ENCODE assay signal across 9 cellular contexts in the genomic region with DNA sequence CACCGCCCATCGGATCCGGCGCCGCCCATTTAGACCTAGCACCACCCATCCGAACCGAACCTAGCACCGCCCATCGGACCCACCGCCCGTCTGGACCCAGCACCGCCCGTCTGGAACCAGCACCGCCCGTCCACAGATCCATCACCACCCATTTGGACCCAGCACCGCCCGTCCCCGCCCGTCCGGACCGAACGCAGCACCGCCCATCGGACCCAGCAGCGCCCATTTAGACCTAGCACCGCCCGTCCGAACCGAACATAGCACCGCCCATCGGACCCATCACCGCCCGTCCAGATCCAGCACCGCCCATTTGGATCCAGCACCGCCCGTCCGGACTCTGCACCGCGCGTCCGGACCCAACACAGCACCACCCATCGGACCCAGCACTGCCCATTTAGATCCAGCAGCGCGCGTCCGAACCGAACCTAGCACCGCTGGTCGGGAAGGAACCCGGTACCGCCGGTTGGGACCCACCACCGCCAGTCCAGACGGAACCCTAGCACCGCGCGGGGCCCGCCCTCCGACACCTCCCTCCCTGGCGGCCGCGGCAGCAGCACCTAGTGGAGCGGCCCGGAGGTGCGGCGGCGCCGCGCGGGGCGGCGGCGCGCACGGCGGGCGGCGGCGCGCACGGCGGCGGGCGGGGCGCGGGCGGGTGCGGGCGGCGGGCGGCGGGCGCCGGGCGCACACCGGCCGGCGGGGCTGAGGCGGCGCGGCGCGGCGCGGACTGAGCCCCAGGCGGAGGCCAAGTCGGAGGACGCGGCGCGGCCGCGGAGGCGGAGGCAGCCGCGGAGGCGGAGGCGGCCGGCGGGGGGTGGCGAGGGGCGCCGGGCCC. TPM values are rescaled to one million over a fixed set of nuclear protein-coding genes. Genes with fewer than 3 reads are reported as not detected.
DNase-seq lines count a peak whose midpoint lies in the region; ATAC-seq, FAIRE-seq and TF ChIP-seq lines count a peak whose summit lies in the region.
"Had no signal": no experiment of that assay in that cellular context is flagged by ENCODE, and none has a peak within 500 bp of the region (broad histone marks: within the 10 kb centered on the region; RNA-seq: fewer than 3 reads in every experiment).

A gene with protein sequence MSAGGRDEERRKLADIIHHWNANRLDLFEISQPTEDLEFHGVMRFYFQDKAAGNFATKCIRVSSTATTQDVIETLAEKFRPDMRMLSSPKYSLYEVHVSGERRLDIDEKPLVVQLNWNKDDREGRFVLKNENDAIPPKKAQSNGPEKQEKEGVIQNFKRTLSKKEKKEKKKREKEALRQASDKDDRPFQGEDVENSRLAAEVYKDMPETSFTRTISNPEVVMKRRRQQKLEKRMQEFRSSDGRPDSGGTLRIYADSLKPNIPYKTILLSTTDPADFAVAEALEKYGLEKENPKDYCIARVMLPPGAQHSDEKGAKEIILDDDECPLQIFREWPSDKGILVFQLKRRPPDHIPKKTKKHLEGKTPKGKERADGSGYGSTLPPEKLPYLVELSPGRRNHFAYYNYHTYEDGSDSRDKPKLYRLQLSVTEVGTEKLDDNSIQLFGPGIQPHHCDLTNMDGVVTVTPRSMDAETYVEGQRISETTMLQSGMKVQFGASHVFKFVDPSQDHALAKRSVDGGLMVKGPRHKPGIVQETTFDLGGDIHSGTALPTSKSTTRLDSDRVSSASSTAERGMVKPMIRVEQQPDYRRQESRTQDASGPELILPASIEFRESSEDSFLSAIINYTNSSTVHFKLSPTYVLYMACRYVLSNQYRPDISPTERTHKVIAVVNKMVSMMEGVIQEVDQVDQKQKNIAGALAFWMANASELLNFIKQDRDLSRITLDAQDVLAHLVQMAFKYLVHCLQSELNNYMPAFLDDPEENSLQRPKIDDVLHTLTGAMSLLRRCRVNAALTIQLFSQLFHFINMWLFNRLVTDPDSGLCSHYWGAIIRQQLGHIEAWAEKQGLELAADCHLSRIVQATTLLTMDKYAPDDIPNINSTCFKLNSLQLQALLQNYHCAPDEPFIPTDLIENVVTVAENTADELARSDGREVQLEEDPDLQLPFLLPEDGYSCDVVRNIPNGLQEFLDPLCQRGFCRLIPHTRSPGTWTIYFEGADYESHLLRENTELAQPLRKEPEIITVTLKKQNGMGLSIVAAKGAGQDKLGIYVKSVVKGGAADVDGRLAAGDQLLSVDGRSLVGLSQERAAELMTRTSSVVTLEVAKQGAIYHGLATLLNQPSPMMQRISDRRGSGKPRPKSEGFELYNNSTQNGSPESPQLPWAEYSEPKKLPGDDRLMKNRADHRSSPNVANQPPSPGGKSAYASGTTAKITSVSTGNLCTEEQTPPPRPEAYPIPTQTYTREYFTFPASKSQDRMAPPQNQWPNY (N-terminal part only) (plus strand): TSS at position 682 of the 832 bp plus-strand sequence. CDS start 222 bp downstream, outside the sequence.

- 0 out of 4 replicates have a peak, but pooled peaks of 1 of the 2 experiments have one; percentile 7 for TF ChIP-seq EP300 in HepG2 (IDR thresholded peaks at IDR 0.05; ENCODE audit: low read depth in 2 of 2, low read length in 2 of 2)
- TF ChIP-seq EP300 in HepG2 (CRISPR knock-in tag; IDR thresholded peaks at IDR 0.05; ENCODE audit: borderline replicate concordance), result peak; percentile 21; the same call in 1 of the 2 replicates

- H3K4me3 ChIP-seq in HepG2 (replicated peaks in 1 of 3; ENCODE audit: insufficient read depth in 1 of 3, low read depth in 2 of 3, low read length in 3 of 3), result peak within 1 kb of the TSS; percentile 79 to 100 (median 95)

- DNase-seq in DMS 273 (lab: John Stamatoyannopoulos, UW; ENCODE audit: unreplicated experiment), result peak; percentile 87
- no peak for DNase-seq in DMS 273 treated with DMSO at 0.1 percent for 48 hours (lab: John Stamatoyannopoulos, UW)
- peak; percentile 50 for DNase-seq in NCI-H1417 treated with DMSO at 0.1 percent for 48 hours (lab: John Stamatoyannopoulos, UW)
- DNase-seq in activated CD4-positive, alpha-beta T cell treated with anti-CD3 and anti-CD28 coated beads for 48 hours, result peak; percentile 72
- DNase-seq in HepG2 (ENCODE audit: low spot score), result no peak
- DNase-seq in stimulated activated CD4-positive, alpha-beta T cell treated with anti-CD3 and anti-CD28 coated beads, Interleukin-2, amount 100 ng/mL, for 4 hours (ENCODE audit: low read depth), result peak; percentile 53

- H3K36me3 ChIP-seq in HepG2 (replicated peaks in 1 of 2; ENCODE audit: control insufficient read depth in 1 of 2, insufficient read depth in 2 of 2, low read length in 2 of 2), result peaks cover 0 to 10% of the 10 kb centered on the region in 2 experiments; a peak in 2 of 5 replicates

- peaks cover 37% of the 10 kb centered on the region for H4K20me1 ChIP-seq in HepG2 (ENCODE audit: insufficient read depth, low read length)

- peaks cover 25% of the 10 kb centered on the region for H3K4me1 Mint-ChIP-seq in dendritic cell treated with granulocyte-macrophage colony-stimulating factor and Interleukin-4, amounts not matched to agents 40 ng/mL and 50 ng/mL, for 4 days (ENCODE audit: low read depth)

- peak within 1 kb of the TSS; percentile 85 for H3K9ac ChIP-seq in HepG2 (ENCODE audit: insufficient read depth, low read depth, low read length)

- peaks cover 44% of the 10 kb centered on the region for H3K79me2 ChIP-seq in HepG2 (ENCODE audit: insufficient read depth, low read length)

- CTCF ChIA-PET in HepG2 (lab: Yijun Ruan, JAX; ENCODE audit: low intra/inter-chr PET ratio, low total read pairs), result interaction anchor here (1.1 kb wide), 1 partner anchor 72 kb away, joined by 3 read pairs; no protein-coding TSS in a partner anchor

- no peaks in the 10 kb centered on the region; a peak in 1 of 5 replicates for H3K27me3 ChIP-seq in HepG2 (ENCODE audit: control insufficient read depth in 1 of 2, insufficient read depth in 2 of 2, low read length in 2 of 2)

- TF ChIP-seq POLR2A in HepG2 (IDR thresholded peaks at IDR 0.05; ENCODE audit: insufficient read depth in 1 of 2, low read depth in 2 of 2, low read length in 2 of 2), result peak; percentile 9 to 68; a peak in 2 of 4 replicates

- BruUV-seq in HepG2 (replicated peaks; lab: Mats Ljungman, UMichigan), result no TSS peak

- H3K4me2 ChIP-seq in HepG2 (ENCODE audit: low read depth, low read length), result peak within 1 kb of the TSS; percentile 87

- ATAC-seq in HG02610 (IDR thresholded peaks at IDR 0.05; ENCODE audit: unreplicated experiment), result peak; percentile 87
- ATAC-seq in HepG2, result peak; percentile 86

- POLR2A ChIA-PET in HepG2 (lab: Yijun Ruan, JAX), result interaction anchor here (2.1 kb wide), 1 partner anchor 147 kb away, joined by 5 read pairs; no protein-coding TSS in a partner anchor

- no peak within 1 kb of the TSS for H2AFZ ChIP-seq in HepG2 (ENCODE audit: low read length)

- H3K27me3 Mint-ChIP-seq in dendritic cell treated with granulocyte-macrophage colony-stimulating factor and Interleukin-4, amounts not matched to agents 40 ng/mL and 50 ng/mL, for 4 days, result peaks cover 71% of the 10 kb centered on the region

- H3K27ac Mint-ChIP-seq in dendritic cell treated with granulocyte-macrophage colony-stimulating factor and Interleukin-4, amounts not matched to agents 40 ng/mL and 50 ng/mL, for 4 days, result peak within 1 kb of the TSS; percentile 72

- WGBS in HepG2 (ENCODE audit: low lambda C conversion rate), result 0% methylated on average over 9 of the region's 123 CpGs

- intact Hi-C loops in dendritic cell treated with granulocyte-macrophage colony-stimulating factor and Interleukin-4, amounts not matched to agents 40 ng/mL and 50 ng/mL, for 4 days (cut with micrococcal nuclease), result loop anchor here (10.0 kb wide), 1 partner anchor 1388 kb away; no protein-coding TSS in a partner anchor
- intact Hi-C loops in HepG2 (cut with micrococcal nuclease; ENCODE audit: unreplicated experiment), result loop anchor here (2.0 to 5.0 kb wide), 5 partner anchors 64 to 324 kb away; no protein-coding TSS in a partner anchor

- peak; percentile 66 for TF ChIP-seq CTCF in HepG2 (CRISPR knock-in tag; IDR thresholded peaks at IDR 0.05)

- peaks cover 37% of the 10 kb centered on the region for H3K4me1 ChIP-seq in HepG2 (ENCODE audit: insufficient read depth, low read length)

- H3K36me3 Mint-ChIP-seq in dendritic cell treated with granulocyte-macrophage colony-stimulating factor and Interleukin-4, amounts not matched to agents 40 ng/mL and 50 ng/mL, for 4 days (ENCODE audit: low read depth), result peaks cover 13% of the 10 kb centered on the region

- H3K27ac ChIP-seq in HepG2 (ENCODE audit: extremely low read length, insufficient read depth, low read length), result peak within 1 kb of the TSS; percentile 87

- H3K9me3 Mint-ChIP-seq in dendritic cell treated with granulocyte-macrophage colony-stimulating factor and Interleukin-4, amounts not matched to agents 40 ng/mL and 50 ng/mL, for 4 days, result no peaks in the 10 kb centered on the region

- in situ Hi-C loops in HepG2 (cut with HindIII; ENCODE audit: extremely low pct_ligation_motif_present, low pct_unique_long_range_greater_than_20kb), result no loop called here

- no peaks in the 10 kb centered on the region for H3K9me3 ChIP-seq in HepG2 (ENCODE audit: low read length)

- H3K4me3 Mint-ChIP-seq in dendritic cell treated with granulocyte-macrophage colony-stimulating factor and Interleukin-4, amounts not matched to agents 40 ng/mL and 50 ng/mL, for 4 days, result peak within 1 kb of the TSS; percentile 81

- no peak for FAIRE-seq in HepG2 (lab: Jason Lieb, UNC)
- FAIRE-seq: A204.1 had no signal

- peak; percentile 89 for TF ChIP-seq RAD21 in HepG2 (CRISPR knock-in tag; IDR thresholded peaks at IDR 0.05)

RNA-seq across cellular contexts. Expression of the gene that starts here (rescaled TPM):
- total RNA-seq in HepG2 (2016; rRNA removed; fragmentation: Illumina TruSeq; extraction: Trizol), result 97.8 and 136 TPM in 2 replicates
- 82.1 and 86.5 TPM in 2 replicates for total RNA-seq in HepG2 (2016; cell fraction: cytosol; rRNA removed; fragmentation: Illumina TruSeq; extraction: Trizol; ENCODE audit: low read depth)
- 90.9 and 138 TPM in 2 replicates for total RNA-seq in HepG2 (2016; cell fraction: insoluble cytoplasmic fraction; rRNA removed; fragmentation: Illumina TruSeq; extraction: Trizol)
- 67.9 and 80.5 TPM in 2 replicates for total RNA-seq in HepG2 (2016; cell fraction: membrane; rRNA removed; fragmentation: Illumina TruSeq; extraction: Trizol)
- 248 and 270 TPM in 2 replicates for total RNA-seq in HepG2 (2016; cell fraction: nucleus; rRNA removed; fragmentation: Illumina TruSeq; extraction: Trizol)
- 151 and 156 TPM in 2 replicates for polyA plus RNA-seq in HepG2 (2011; rRNA removed)
- polyA plus RNA-seq in HepG2 (2011; cell fraction: cytosol; rRNA removed), result 52.5 and 65.6 TPM in 2 replicates
- 488 and 509 TPM in 2 replicates for polyA plus RNA-seq in HepG2 (2011; cell fraction: nucleus; rRNA removed)
- polyA plus RNA-seq in HepG2 (2012), result 141 and 152 TPM in 2 replicates
- polyA plus RNA-seq in HepG2 (2016; cell fraction: cytosol; fragmentation: Illumina TruSeq; extraction: Trizol; ENCODE audit: low read depth), result 1.8 and 2.1 TPM in 2 replicates
- polyA plus RNA-seq in HepG2 (2016; cell fraction: insoluble cytoplasmic fraction; fragmentation: Illumina TruSeq; extraction: Trizol; ENCODE audit: low read depth), result 62.7 and 70.2 TPM in 2 replicates
- 7.1 and 7.2 TPM in 2 replicates for polyA plus RNA-seq in HepG2 (2016; cell fraction: membrane; fragmentation: Illumina TruSeq; extraction: Trizol; ENCODE audit: low read depth)
- polyA plus RNA-seq in HepG2 (2016; cell fraction: nucleus; fragmentation: Illumina TruSeq; extraction: Trizol; ENCODE audit: insufficient read depth, low read depth), result 361 and 384 TPM in 2 replicates
- 24.6 and 223 TPM in 2 replicates for polyA minus RNA-seq in HepG2 (2011; rRNA and poly(A)+ RNA removed; ENCODE audit: low replicate concordance)
- 115 and 134 TPM in 2 replicates for polyA minus RNA-seq in HepG2 (2011; cell fraction: cytosol; rRNA and poly(A)+ RNA removed)
- polyA minus RNA-seq in HepG2 (2011; cell fraction: nucleus; rRNA and poly(A)+ RNA removed), result 847 and 897 TPM in 2 replicates

Comparison
In these comparisons a context has a peak if more than half of its experiments do, and no peak if none do; other contexts are left out.
1. DNase-seq: peak in DMS 273 (single experiment), NCI-H1417 treated with DMSO at 0.1 percent for 48 hours (single experiment), activated CD4-positive, alpha-beta T cell treated with anti-CD3 and anti-CD28 coated beads for 48 hours (single experiment) and stimulated activated CD4-positive, alpha-beta T cell treated with anti-CD3 and anti-CD28 coated beads, Interleukin-2, amount 100 ng/mL, for 4 hours (single experiment); none in DMS 273 treated with DMSO at 0.1 percent for 48 hours (single experiment) and HepG2 (single experiment).